In the genomic region with DNA sequence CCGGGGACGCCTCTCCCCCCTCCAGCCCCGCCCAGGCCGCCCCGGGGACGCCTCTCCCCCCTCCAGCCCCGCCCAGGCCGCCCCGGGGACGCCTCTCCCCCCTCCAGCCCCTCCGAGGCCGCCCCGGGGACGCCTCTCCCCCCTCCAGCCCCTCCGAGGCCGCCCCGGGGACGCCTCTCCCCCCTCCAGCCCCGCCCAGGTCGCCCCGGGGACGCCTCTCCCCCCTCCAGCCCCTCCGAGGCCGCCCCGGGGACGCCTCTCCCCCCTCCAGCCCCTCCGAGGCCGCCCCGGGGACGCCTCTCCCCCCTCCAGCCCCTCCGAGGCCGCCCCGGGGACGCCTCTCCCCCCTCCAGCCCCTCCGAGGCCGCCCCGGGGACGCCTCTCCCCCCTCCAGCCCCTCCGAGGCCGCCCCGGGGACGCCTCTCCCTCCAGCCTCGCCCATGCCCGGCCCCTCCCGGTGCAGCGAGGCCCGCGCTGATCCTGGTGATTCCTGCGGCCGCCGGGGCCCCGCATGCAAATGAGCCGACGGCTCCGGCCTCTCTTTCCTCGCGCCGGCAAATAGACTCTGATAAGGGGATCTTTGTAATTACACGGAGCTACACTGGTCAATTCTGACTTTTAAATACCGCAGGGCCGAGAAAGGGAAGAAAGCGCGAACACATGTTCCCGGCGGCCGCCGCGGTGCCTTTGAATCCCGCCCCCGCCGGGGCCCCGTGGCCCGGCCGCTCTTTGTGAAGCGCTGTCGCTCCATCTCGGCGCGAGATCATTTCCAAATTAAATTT, we compare ENCODE assay signal across 8 cellular contexts.
DNase-seq lines count a peak whose midpoint lies in the region; ATAC-seq and TF ChIP-seq lines count a peak whose summit lies in the region.
"Not testable (repeated sequence)": the region's sequence is repeated elsewhere in the genome, so short reads cannot be mapped to it uniquely, and the experiment has no call there.

No MANE protein-coding gene starts in this region.

- H3K27me3 ChIP-seq in CD4-positive, alpha-beta T cell (ENCODE audit: control insufficient read depth, insufficient read depth, low read length): peaks cover 16% of the 10 kb centered on the region
- peaks cover 88% of the 10 kb centered on the region for H3K27me3 ChIP-seq in SK-N-SH (ENCODE audit: insufficient read depth)
- H3K27me3 ChIP-seq in neuronal stem cell (ENCODE audit: control insufficient read depth in 3 of 3, insufficient read depth in 3 of 3, low read depth in 1 of 3, low read length in 3 of 3): peaks cover 0 to 66% (median 0%) of the 10 kb centered on the region in 3 experiments
- peaks cover 0 to 81% (median 28%) of the 10 kb centered on the region in 3 donors for H3K27me3 ChIP-seq in stomach

- not testable (repeated sequence) for H3K79me1 ChIP-seq in neuronal stem cell (ENCODE audit: low read depth, low read length)

- H2BK120ac ChIP-seq in neuronal stem cell (ENCODE audit: low read depth, low read length): not testable (repeated sequence)

- not testable (repeated sequence) for H2AK5ac ChIP-seq in neuronal stem cell (ENCODE audit: low read depth, low read length)

- not testable (repeated sequence) for H3K36me3 ChIP-seq in SK-N-SH (replicated peaks in 1 of 2; ENCODE audit: control insufficient read depth in 1 of 2, insufficient read depth in 2 of 2, low read length in 1 of 2); neuronal stem cell (replicated peaks in 1 of 2; ENCODE audit: control insufficient read depth in 2 of 2, insufficient read depth in 2 of 2, low read length in 2 of 2); stomach

- TF ChIP-seq POLR2A in stomach (IDR thresholded peaks at IDR 0.05): not testable (repeated sequence)

- not testable (repeated sequence) for H3K9me3 Mint-ChIP-seq in CD4-positive, alpha-beta T cell; activated T-helper 2 cell treated with anti-CD3 and anti-CD28 coated beads, Interferon-gamma antibody, Interleukin-2, Interleukin-4, amounts not matched to agents 10 μg/mL and 5 μg/mL and 100 μg/mL, durations not matched to agents 14 hours and 24 hours and 36 hours; effector memory CD8-positive, alpha-beta T cell

- H3K4me3 ChIP-seq in SK-N-SH (ENCODE audit: low read depth in 2 of 2, low read length in 1 of 2): not testable (repeated sequence)
- H3K4me3 ChIP-seq in neuronal stem cell (ENCODE audit: low read length in 2 of 2) (peak overlapping the region in 1 of 2 donors; percentile 61), stomach (peak overlapping the region; percentile 15 to 42 (median 28))

- H3K9me3 ChIP-seq in CD4-positive, alpha-beta T cell (ENCODE audit: control insufficient read depth, low read length); SK-N-SH; neuronal stem cell (replicated peaks in 1 of 2; ENCODE audit: control insufficient read depth in 2 of 2, insufficient read depth in 1 of 2, low read depth in 1 of 2, low read length in 2 of 2): not testable (repeated sequence)
- H3K9me3 ChIP-seq in stomach: peaks cover 0 to 24% (median 10%) of the 10 kb centered on the region in 4 donors

- CTCF ChIA-PET in CD4-positive, alpha-beta T cell (lab: Charles Lee): not testable (repeated sequence)
- CTCF ChIA-PET in SK-N-SH (lab: Yijun Ruan, JAX): interaction anchor here (0.8 to 1.6 kb wide), 3 partner anchors 8 to 779 kb away, joined by 3 to 5 read pairs (median 4); no protein-coding TSS in a partner anchor

- not testable (repeated sequence) for H3K4me1 ChIP-seq in SK-N-SH (ENCODE audit: control insufficient read depth in 1 of 2, insufficient read depth in 2 of 2, low read depth in 1 of 2, low read length in 1 of 2); neuronal stem cell (ENCODE audit: control insufficient read depth in 2 of 2, insufficient read depth in 1 of 2, low read depth in 1 of 2, low read length in 2 of 2)
- H3K4me1 ChIP-seq in stomach: peaks cover 0 to 17% (median 11%) of the 10 kb centered on the region in 4 donors

- H3K27ac Mint-ChIP-seq in CD4-positive, alpha-beta T cell; activated T-helper 2 cell treated with anti-CD3 and anti-CD28 coated beads, Interferon-gamma antibody, Interleukin-2, Interleukin-4, amounts not matched to agents 10 μg/mL and 5 μg/mL and 100 μg/mL, durations not matched to agents 14 hours and 24 hours and 36 hours; effector memory CD8-positive, alpha-beta T cell: not testable (repeated sequence)

- DNase-seq in CD4-positive, alpha-beta T cell: peak in 1 of 10 experiments; percentile 19
- DNase-seq in SK-N-SH (peak; percentile 69), inferior parietal cortex (ENCODE audit: extremely low spot score) (peak; percentile 7), neuronal stem cell (ENCODE audit: low spot score) (peak; percentile 54), stomach (peak; percentile 70)
- not testable (repeated sequence) for DNase-seq in activated T-helper 2 cell treated with anti-CD3 and anti-CD28 coated beads, Interferon-gamma antibody, Interleukin-2, Interleukin-4, amounts not matched to agents 10 μg/mL and 5 μg/mL and 100 μg/mL, durations not matched to agents 14 hours and 24 hours and 36 hours (ENCODE audit: low spot score); effector memory CD8-positive, alpha-beta T cell

- H2AFZ ChIP-seq in SK-N-SH (ENCODE audit: low read depth): not testable (repeated sequence)
- H2AFZ ChIP-seq in neuronal stem cell (ENCODE audit: low read length): peak overlapping the region; percentile 87

- not testable (repeated sequence) for H4K91ac ChIP-seq in neuronal stem cell (ENCODE audit: low read depth, low read length, poor library complexity)

- H3K4ac ChIP-seq in neuronal stem cell (ENCODE audit: low read length): not testable (repeated sequence)

- H2BK5ac ChIP-seq in neuronal stem cell (ENCODE audit: low read length): not testable (repeated sequence)

- not testable (repeated sequence) for H4K8ac ChIP-seq in neuronal stem cell (ENCODE audit: low read depth, low read length)

- H3K14ac ChIP-seq in neuronal stem cell (ENCODE audit: low read length): not testable (repeated sequence)

- H3K27me3 Mint-ChIP-seq in CD4-positive, alpha-beta T cell: peaks cover 50% of the 10 kb centered on the region
- H3K27me3 Mint-ChIP-seq in activated T-helper 2 cell treated with anti-CD3 and anti-CD28 coated beads, Interferon-gamma antibody, Interleukin-2, Interleukin-4, amounts not matched to agents 10 μg/mL and 5 μg/mL and 100 μg/mL, durations not matched to agents 14 hours and 24 hours and 36 hours (ENCODE audit: low read depth): peaks cover 12% of the 10 kb centered on the region
- H3K27me3 Mint-ChIP-seq in effector memory CD8-positive, alpha-beta T cell: peaks cover 29 to 50% of the 10 kb centered on the region in 2 donors

- H3K27ac ChIP-seq in CD4-positive, alpha-beta T cell (ENCODE audit: low read depth, low read length); SK-N-SH (ENCODE audit: low read depth in 2 of 2, low read length in 1 of 2): not testable (repeated sequence)
- peak overlapping the region; percentile 45 for H3K27ac ChIP-seq in neuronal stem cell (replicated peaks; ENCODE audit: low read length)
- peak overlapping the region in 3 of 5 donors; percentile 71 to 80 (median 73) for H3K27ac ChIP-seq in stomach

- not testable (repeated sequence) for H3K9me2 ChIP-seq in SK-N-SH

- H3K79me2 ChIP-seq in SK-N-SH (ENCODE audit: insufficient read depth): not testable (repeated sequence)

- H3K9ac ChIP-seq in SK-N-SH; neuronal stem cell (ENCODE audit: low read depth, low read length, poor library complexity): not testable (repeated sequence)

- intact Hi-C loops in CD4-positive, alpha-beta T cell (cut with DNase I, micrococcal nuclease); activated T-helper 2 cell treated with anti-CD3 and anti-CD28 coated beads, Interferon-gamma antibody, Interleukin-2, Interleukin-4, amounts not matched to agents 10 μg/mL and 5 μg/mL and 100 μg/mL, durations not matched to agents 14 hours and 24 hours and 36 hours (cut with micrococcal nuclease); stomach (cut with DNase I; ENCODE audit: low total_unique reads): not testable (repeated sequence)

- not testable (repeated sequence) for H3K36me3 Mint-ChIP-seq in CD4-positive, alpha-beta T cell (ENCODE audit: low read depth); activated T-helper 2 cell treated with anti-CD3 and anti-CD28 coated beads, Interferon-gamma antibody, Interleukin-2, Interleukin-4, amounts not matched to agents 10 μg/mL and 5 μg/mL and 100 μg/mL, durations not matched to agents 14 hours and 24 hours and 36 hours (ENCODE audit: low read depth); effector memory CD8-positive, alpha-beta T cell (ENCODE audit: insufficient read depth)

- not testable (repeated sequence) for H4K20me1 ChIP-seq in SK-N-SH (ENCODE audit: insufficient read depth)

- not testable (repeated sequence) for TF ChIP-seq EP300 in Ishikawa (IDR thresholded peaks at IDR 0.05; ENCODE audit: borderline replicate concordance); SK-N-SH (IDR thresholded peaks at IDR 0.05; ENCODE audit: borderline replicate concordance in 1 of 2, low read depth in 1 of 2, low read length in 1 of 2); stomach (IDR thresholded peaks at IDR 0.05)

- not testable (repeated sequence) for TF ChIP-seq RAD21 in Ishikawa (IDR thresholded peaks at IDR 0.05; ENCODE audit: low read depth); SK-N-SH (IDR thresholded peaks at IDR 0.05; ENCODE audit: low read length)

- not testable (repeated sequence) for H2BK15ac ChIP-seq in neuronal stem cell (ENCODE audit: low read length)

- H3K4me2 ChIP-seq in SK-N-SH: peak overlapping the region; percentile 41; the same call in 1 of the 2 replicates
- peak overlapping the region; percentile 71 for H3K4me2 ChIP-seq in neuronal stem cell (ENCODE audit: insufficient read depth, low read length, poor library complexity, severe bottlenecking)

- peak overlapping the region; percentile 74 for H3K4me3 Mint-ChIP-seq in CD4-positive, alpha-beta T cell
- peak overlapping the region; percentile 58 for H3K4me3 Mint-ChIP-seq in activated T-helper 2 cell treated with anti-CD3 and anti-CD28 coated beads, Interferon-gamma antibody, Interleukin-2, Interleukin-4, amounts not matched to agents 10 μg/mL and 5 μg/mL and 100 μg/mL, durations not matched to agents 14 hours and 24 hours and 36 hours (ENCODE audit: low read depth)
- H3K4me3 Mint-ChIP-seq in effector memory CD8-positive, alpha-beta T cell: peak overlapping the region; percentile 53 to 70

- not testable (repeated sequence) for H3K23ac ChIP-seq in neuronal stem cell (ENCODE audit: low read depth, low read length, poor library complexity)

- H2BK12ac ChIP-seq in neuronal stem cell (ENCODE audit: low read length): not testable (repeated sequence)

- H3F3A ChIP-seq in SK-N-SH (replicated peaks; ENCODE audit: insufficient read depth): not testable (repeated sequence)

- WGBS in SK-N-SH (ENCODE audit: low lambda C conversion rate): 5% methylated on average over 33 of the region's 79 CpGs
- no CpG with 5 or more reads among the region's 79 CpGs for WGBS in neuronal stem cell (ENCODE audit: extremely low coverage in 2 of 2, insufficient read length in 2 of 2, insufficient replicate concordance in 1 of 2), 2 donors
- WGBS in stomach, 5 donors: 2 to 10% (median 4%) methylated on average over 29 to 58 of the region's 79 CpGs

- ATAC-seq in CD4-positive, alpha-beta T cell (ENCODE audit: poor library complexity): peak; percentile 49
- ATAC-seq in effector memory CD8-positive, alpha-beta T cell (replicated peaks): not testable (repeated sequence)

- POLR2A ChIA-PET in CD4-positive, alpha-beta T cell (lab: Charles Lee); SK-N-SH (lab: Yijun Ruan, JAX): not testable (repeated sequence)

- not testable (repeated sequence) for TF ChIP-seq CTCF in CD4-positive, alpha-beta T cell (IDR thresholded peaks at IDR 0.05); SK-N-SH (IDR thresholded peaks at IDR 0.05); stomach (IDR thresholded peaks at IDR 0.05)

- not testable (repeated sequence) for H3K4me1 Mint-ChIP-seq in CD4-positive, alpha-beta T cell (ENCODE audit: low read depth); activated T-helper 2 cell treated with anti-CD3 and anti-CD28 coated beads, Interferon-gamma antibody, Interleukin-2, Interleukin-4, amounts not matched to agents 10 μg/mL and 5 μg/mL and 100 μg/mL, durations not matched to agents 14 hours and 24 hours and 36 hours (ENCODE audit: low read depth); effector memory CD8-positive, alpha-beta T cell (ENCODE audit: low read depth in 2 of 2)

- peak overlapping the region; percentile 27 for H3K18ac ChIP-seq in neuronal stem cell (ENCODE audit: low read length)
